15 cellular contexts compared by ENCODE assay signal in genomic region chr2:128153786-128154185, GRCh38.
"Had no signal": no experiment of that assay in that cellular context is flagged by ENCODE, and none has a peak within 500 bp of the region (broad histone marks: within the 10 kb centered on the region; RNA-seq: fewer than 3 reads in every experiment).

No MANE protein-coding gene starts in this region.

- DNase-seq: effector memory CD4-positive, alpha-beta T cell; gastrocnemius medialis; kidney; left colon; mammary epithelial cell; mucosa of descending colon; naive thymus-derived CD8-positive, alpha-beta T cell; small intestine; stimulated activated CD4-positive, alpha-beta T cell treated with anti-CD3 and anti-CD28 coated beads, Interleukin-2, amount 100 ng/mL, for 48 hours; stimulated activated naive CD8-positive, alpha-beta T cell treated with anti-CD3 and anti-CD28 coated beads, Interleukin-15, Interleukin-2, amounts not matched to agents 100 U/mL and 50 U/mL, for 24 hours; thyroid gland had no signal

- H3K27ac ChIP-seq: gastrocnemius medialis, hepatocyte, suprapubic skin, thyroid gland had no signal

- H3K27ac Mint-ChIP-seq: type B pancreatic cell had no signal

- H3K9me3 ChIP-seq: gastrocnemius medialis, mucosa of descending colon, suprapubic skin, thyroid gland had no signal

- H3K27me3 ChIP-seq: gastrocnemius medialis, hepatocyte, suprapubic skin, thyroid gland had no signal

- H3K4me1 ChIP-seq: suprapubic skin, thyroid gland had no signal

- H3K27me3 Mint-ChIP-seq: naive thymus-derived CD8-positive, alpha-beta T cell; type B pancreatic cell had no signal

- H3K9me3 Mint-ChIP-seq: naive thymus-derived CD8-positive, alpha-beta T cell; type B pancreatic cell had no signal

- H3K4me3 ChIP-seq: gastrocnemius medialis, hepatocyte, mucosa of descending colon, suprapubic skin, thyroid gland had no signal

- H3K4me3 Mint-ChIP-seq: naive thymus-derived CD8-positive, alpha-beta T cell; type B pancreatic cell had no signal

- ATAC-seq: esophagus mucosa; gastrocnemius medialis; left colon; mucosa of descending colon; naive thymus-derived CD8-positive, alpha-beta T cell; stimulated activated naive CD8-positive, alpha-beta T cell treated with anti-CD3 and anti-CD28 coated beads, Interleukin-15, Interleukin-2, amounts not matched to agents 100 U/mL and 50 U/mL, for 24 hours had no signal
